Comparison of ENCODE assay signal across 19 cellular contexts in the genomic region with DNA sequence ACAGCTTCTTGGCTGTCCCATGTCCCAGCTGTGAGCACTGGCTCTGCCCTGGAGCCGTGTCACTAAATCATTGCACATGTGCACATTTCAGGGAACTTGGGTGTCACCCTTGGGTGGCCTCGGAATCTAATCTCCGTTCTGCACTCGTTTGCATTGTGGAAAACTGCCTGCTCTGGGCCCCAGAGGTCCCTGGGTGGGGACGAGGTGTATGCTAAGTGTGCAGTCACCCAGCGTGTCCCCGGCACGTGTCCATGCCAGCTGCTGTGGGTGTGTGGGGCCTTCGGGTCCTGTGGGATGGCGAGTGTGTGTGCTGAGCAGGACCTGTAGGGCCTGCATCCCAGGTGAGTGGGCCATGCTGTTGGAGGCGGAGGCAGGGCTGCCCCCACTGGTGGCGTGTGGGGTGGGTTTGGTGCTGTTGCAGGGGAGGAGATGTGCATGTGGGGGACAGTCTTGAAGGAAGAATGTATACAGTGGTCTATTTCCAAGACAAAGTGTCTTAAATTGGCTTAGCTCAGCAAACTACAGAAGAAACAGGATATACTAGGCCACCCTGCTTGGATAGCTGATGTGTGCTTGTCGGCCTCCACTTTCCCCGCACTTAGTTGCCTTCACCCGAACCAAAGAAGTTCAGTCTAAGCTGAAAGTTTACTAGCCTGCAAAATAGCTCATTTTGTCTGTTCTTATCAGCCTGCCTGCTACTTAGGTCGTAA. TPM values are rescaled to one million over a fixed set of nuclear protein-coding genes. Genes with fewer than 3 reads are reported as not detected.
A peak's percentile ranks its signal among the peaks of the same experiment; 100 is the strongest.
DNase-seq lines count a peak whose midpoint lies in the region; ATAC-seq, FAIRE-seq and TF ChIP-seq lines count a peak whose summit lies in the region.
"Had no signal": no experiment of that assay in that cellular context is flagged by ENCODE, and none has a peak within 500 bp of the region (broad histone marks: within the 10 kb centered on the region; RNA-seq: fewer than 3 reads in every experiment).

No MANE protein-coding gene starts in this region.

- peak; percentile 50 for FAIRE-seq in GM12892 (lab: Jason Lieb, UNC)

- no peak overlapping the region for H3K4me3 ChIP-seq in RWPE2 (ENCODE audit: severe bottlenecking)
- H3K4me3 ChIP-seq: SJSA1 had no signal

- H3K4me3 Mint-ChIP-seq in type B pancreatic cell = peak overlapping the region; percentile 2
- H3K4me3 Mint-ChIP-seq in progenitor cell of endocrine pancreas (ENCODE audit: low read depth) = no peak overlapping the region
- H3K4me3 Mint-ChIP-seq: CD4-positive, alpha-beta T cell had no signal

- peaks cover 18% of the 10 kb centered on the region for H3K4me1 Mint-ChIP-seq in type B pancreatic cell (ENCODE audit: unreplicated experiment)
- H3K4me1 Mint-ChIP-seq in progenitor cell of endocrine pancreas (ENCODE audit: low read depth) = peaks cover 4% of the 10 kb centered on the region

- H3K9me3 ChIP-seq in RWPE2 (ENCODE audit: severe bottlenecking) = no peaks in the 10 kb centered on the region
- H3K9me3 ChIP-seq: SJSA1 had no signal

- peaks cover 7% of the 10 kb centered on the region for H3K4me1 ChIP-seq in RWPE2 (ENCODE audit: insufficient read depth, poor library complexity, severe bottlenecking)
- H3K4me1 ChIP-seq: SJSA1 had no signal

- no peak overlapping the region for H3K27ac ChIP-seq in RWPE2 (ENCODE audit: poor library complexity, severe bottlenecking)
- H3K27ac ChIP-seq: SJSA1 had no signal

- TF ChIP-seq CTCF in RWPE2 (IDR thresholded peaks at IDR 0.05; ENCODE audit: poor library complexity, severe bottlenecking) (no peak), type B pancreatic cell (conservative IDR thresholded peaks at IDR 0.05) (no peak), progenitor cell of endocrine pancreas (IDR thresholded peaks at IDR 0.05; ENCODE audit: unreplicated experiment) (no peak)

- 0 out of 2 replicates have a peak, but pooled peaks cover 6% of the 10 kb centered on the region for H3K36me3 ChIP-seq in RWPE2 (ENCODE audit: low read depth)

- H3K27me3 Mint-ChIP-seq in type B pancreatic cell = no peaks in the 10 kb centered on the region
- H3K27me3 Mint-ChIP-seq in progenitor cell of endocrine pancreas = no peaks in the 10 kb centered on the region
- H3K27me3 Mint-ChIP-seq: CD4-positive, alpha-beta T cell had no signal

- H3K9me3 Mint-ChIP-seq in type B pancreatic cell = no peaks in the 10 kb centered on the region
- H3K9me3 Mint-ChIP-seq in progenitor cell of endocrine pancreas (ENCODE audit: low read depth) = no peaks in the 10 kb centered on the region
- H3K9me3 Mint-ChIP-seq: CD4-positive, alpha-beta T cell had no signal

- DNase-seq in GM12892 (ENCODE audit: insufficient read length) (no peak), RWPE2 (ENCODE audit: low spot score) (peak; percentile 44), left kidney (ENCODE audit: low read depth, low spot score) (peak; percentile 18), type B pancreatic cell (ENCODE audit: extremely low spot score, unreplicated experiment) (no peak), retina (no peak), kidney glomerular epithelial cell (lab: John Stamatoyannopoulos, UW) (no peak), progenitor cell of endocrine pancreas (ENCODE audit: low spot score, unreplicated experiment) (no peak)
- DNase-seq: Calu3; CD4-positive, alpha-beta T cell; DMS53; GOT3; NCI-H1417 treated with DMSO at 0.1 percent for 48 hours; NCI-H2029; NCI-H2171 treated with DMSO at 0.1 percent for 48 hours; NCI-H446 treated with DMSO at 0.1 percent for 48 hours; NCI-H748 treated with DMSO at 0.1 percent for 48 hours; RPMI8226; SW 1271 had no signal

- no peak for TF ChIP-seq POLR2A in GM12892 (IDR thresholded peaks at IDR 0.05; ENCODE audit: low read depth, low read length)

- no peaks in the 10 kb centered on the region for H3K27me3 ChIP-seq in RWPE2 (ENCODE audit: insufficient read depth, poor library complexity, severe bottlenecking)
- H3K27me3 ChIP-seq: SJSA1 had no signal

- no peak for ATAC-seq in RWPE2 (ENCODE audit: low read depth)

- H3K27ac Mint-ChIP-seq in type B pancreatic cell = peak overlapping the region; percentile 89
- H3K27ac Mint-ChIP-seq in progenitor cell of endocrine pancreas = no peak overlapping the region
- H3K27ac Mint-ChIP-seq: CD4-positive, alpha-beta T cell had no signal

- peaks cover 3% of the 10 kb centered on the region for H3K36me3 Mint-ChIP-seq in type B pancreatic cell
- peaks cover 7% of the 10 kb centered on the region for H3K36me3 Mint-ChIP-seq in progenitor cell of endocrine pancreas (ENCODE audit: insufficient read depth)

RNA-seq across cellular contexts. Expression of gene TANGO2, which starts 14.6 kb away (rescaled TPM):
- polyA plus RNA-seq in GM12892 (2012; ENCODE audit: missing spikeins) = 14.9 TPM
- total RNA-seq in type B pancreatic cell (ENCODE audit: low replicate concordance) (17.4 and 32.1 TPM in 2 replicates), progenitor cell of endocrine pancreas (19.9 and 21.8 TPM in 2 replicates)

RNA-seq across cellular contexts. Expression of gene ARVCF, which starts 18.9 kb away (rescaled TPM):
- 0.72 TPM for polyA plus RNA-seq in GM12892 (2012; ENCODE audit: missing spikeins)
- total RNA-seq in type B pancreatic cell (ENCODE audit: low replicate concordance) = 40.8 and 55.3 TPM in 2 replicates
- total RNA-seq in progenitor cell of endocrine pancreas = 95.3 and 101 TPM in 2 replicates

RNA-seq across cellular contexts. Expression of gene DGCR8, which starts 44.5 kb away (rescaled TPM):
- polyA plus RNA-seq in GM12892 (2012; ENCODE audit: missing spikeins) = 19.9 TPM
- total RNA-seq in type B pancreatic cell (ENCODE audit: low replicate concordance) (39.0 and 61.3 TPM in 2 replicates), progenitor cell of endocrine pancreas (75.8 and 79.8 TPM in 2 replicates)

Comparison
In these comparisons a context has a peak if more than half of its experiments do, and no peak if none do; other contexts are left out.
1. DNase-seq: peak in RWPE2 (single experiment) and left kidney (single experiment); none in GM12892 (single experiment), type B pancreatic cell (single experiment), retina (single experiment), kidney glomerular epithelial cell (single experiment) and progenitor cell of endocrine pancreas (single experiment).